In genomic region chr7:9937944-9938631, GRCh38 we compare ENCODE assay signal across 13 cellular contexts.
A peak's percentile ranks its signal among the peaks of the same experiment; 100 is the strongest.
DNase-seq lines count a peak whose midpoint lies in the region; ATAC-seq, FAIRE-seq and TF ChIP-seq lines count a peak whose summit lies in the region.
"Had no signal": no experiment of that assay in that cellular context is flagged by ENCODE, and none has a peak within 500 bp of the region (broad histone marks: within the 10 kb centered on the region; RNA-seq: fewer than 3 reads in every experiment).

No MANE protein-coding gene starts in this region.

- no peaks in the 10 kb centered on the region for H3K79me2 ChIP-seq in H1 (ENCODE audit: control insufficient read depth in 1 of 2, insufficient read depth in 2 of 2, low read length in 2 of 2)

- H4K8ac ChIP-seq in H1 (ENCODE audit: extremely low read depth, insufficient read depth, low read length) = no peak overlapping the region

- no peak overlapping the region for H4K5ac ChIP-seq in H1 (ENCODE audit: insufficient read length, low read depth, low read length)

- no peak overlapping the region for H3K56ac ChIP-seq in H1 (replicated peaks; ENCODE audit: insufficient read length, low read depth, low read length)

- H3K9me3 ChIP-seq in H1 (ENCODE audit: insufficient read depth in 2 of 2, low read depth in 1 of 2, low read length in 1 of 2) = peaks cover 0 to 4% of the 10 kb centered on the region in 2 experiments; a peak in 1 of 4 replicates

- no peak overlapping the region for H4K91ac ChIP-seq in H1 (replicated peaks; ENCODE audit: insufficient read length, low read length)

- H2BK120ac ChIP-seq in H1 (replicated peaks; ENCODE audit: low read depth, low read length) = no peak overlapping the region

- no peaks in the 10 kb centered on the region for H3K27me3 ChIP-seq in H1 (replicated peaks in 1 of 4; ENCODE audit: control insufficient read depth in 3 of 4, extremely low read depth in 1 of 4, insufficient read depth in 3 of 4, low read length in 3 of 4)

- no peak overlapping the region for H2BK12ac ChIP-seq in H1 (ENCODE audit: low read depth, low read length)

- 80% methylated on average over 2 of the region's 2 CpGs; no CpG with 5 or more reads in 1 of the 2 experiments for WGBS in H1 (ENCODE audit: extremely low coverage in 1 of 2, insufficient coverage in 1 of 2, insufficient read length in 1 of 2, insufficient replicate concordance in 2 of 2, low coverage in 1 of 2, low lambda C conversion rate in 2 of 2, missing lambda C conversion rate in 1 of 2), 2 experiments

- TF ChIP-seq CTCF in H1 (IDR thresholded peaks at IDR 0.05; ENCODE audit: control extremely low read depth in 1 of 3, insufficient read depth in 1 of 3, low read depth in 1 of 3, low read length in 3 of 3) = no peak

- POLR2A ChIA-PET in H1 (lab: Charles Lee; ENCODE audit: partially characterized antibody) = interaction anchor here (0.6 kb wide), 1 partner anchor 69 kb away, joined by 3 read pairs; no protein-coding TSS in a partner anchor

- TF ChIP-seq EP300 in H1 (IDR thresholded peaks at IDR 0.05; ENCODE audit: borderline replicate concordance in 1 of 2, low read depth in 2 of 2, low read length in 2 of 2) = peak in 1 of 2 experiments; percentile 8; a peak in 1 of 3 replicates

- H2BK5ac ChIP-seq in H1 (ENCODE audit: low read depth, low read length) = no peak overlapping the region

- H3K27ac ChIP-seq in H1 (ENCODE audit: low read depth, low read length) = peak overlapping the region; percentile 22; the same call in 1 of the 2 replicates
- H3K27ac ChIP-seq: C4-2B had no signal

- DNase-seq in DMS53 treated with DMSO at 0.1 percent for 48 hours (lab: John Stamatoyannopoulos, UW; ENCODE audit: unreplicated experiment) = peak; percentile 37
- peak; percentile 30 for DNase-seq in NCI-H82 (lab: John Stamatoyannopoulos, UW)
- DNase-seq in H1 (ENCODE audit: low read depth in 1 of 2, low spot score in 2 of 2) = no peak
- no peak for DNase-seq in left lobe of liver (ENCODE audit: low spot score)
- no peak for DNase-seq in left colon
- no peak for DNase-seq in stimulated activated CD4-positive, alpha-beta T cell treated with anti-CD3 and anti-CD28 coated beads, Interleukin-12 subunit alpha, Interleukin-12 subunit beta, amount 100 ng/mL, for 4 hours
- no peak for DNase-seq in G401 (ENCODE audit: low spot score)
- DNase-seq: activated B cell treated with CpG ODN at 0.5 μM for 24 hours; activated T-cell treated with anti-CD3 and anti-CD28 coated beads, Interleukin-2, amount 50 U/mL, for 48 hours; aorta; stimulated activated CD4-positive, alpha-beta T cell treated with anti-CD3 and anti-CD28 coated beads, Interleukin-4, amount 100 ng/mL, for 4 hours had no signal

- H3K36me3 ChIP-seq in H1 (ENCODE audit: control insufficient read depth in 2 of 4, insufficient read depth in 4 of 4, low read length in 3 of 4) = peaks cover 0 to 3% (median 0%) of the 10 kb centered on the region in 4 experiments; a peak in 2 of 8 replicates

- no peak overlapping the region for H3K9ac ChIP-seq in H1 (replicated peaks in 1 of 4; ENCODE audit: extremely low read depth in 1 of 4, low read depth in 3 of 4, low read length in 3 of 4)

- intact Hi-C loops in left colon (cut with DNase I, micrococcal nuclease) = no loop called here

- H2AK5ac ChIP-seq in H1 (ENCODE audit: low read depth, low read length) = no peak overlapping the region

- H2AFZ ChIP-seq in H1 (ENCODE audit: low read length) = no peak overlapping the region

- no peak overlapping the region for H3K23ac ChIP-seq in H1 (ENCODE audit: insufficient read length)

- no peaks in the 10 kb centered on the region for H4K20me1 ChIP-seq in H1 (replicated peaks in 1 of 2; ENCODE audit: control insufficient read depth in 1 of 2, insufficient read depth in 2 of 2, low read length in 2 of 2)

- H3K79me1 ChIP-seq in H1 (ENCODE audit: low read depth, low read length) = no peaks in the 10 kb centered on the region

- H3K4ac ChIP-seq in H1 (replicated peaks; ENCODE audit: insufficient read length, low read depth, low read length) = no peak overlapping the region

- H2BK15ac ChIP-seq in H1 (ENCODE audit: low read length) = no peak overlapping the region

- no peak overlapping the region for H3K14ac ChIP-seq in H1 (ENCODE audit: insufficient read length)

- H3K23me2 ChIP-seq in H1 (ENCODE audit: low read depth, low read length) = no peaks in the 10 kb centered on the region

- H2BK20ac ChIP-seq in H1 (ENCODE audit: low read length) = no peak overlapping the region

- peak; percentile 32 for ATAC-seq in left lobe of liver
- ATAC-seq in left colon = no peak
- ATAC-seq in HG02623 (IDR thresholded peaks at IDR 0.05; ENCODE audit: unreplicated experiment) = no peak

- H3K4me3 ChIP-seq in H1 (ENCODE audit: extremely low read depth in 1 of 4, insufficient read depth in 2 of 4, low read depth in 3 of 4, low read length in 4 of 4) = peak overlapping the region in 1 of 4 experiments; percentile 27; a peak in 1 of 8 replicates

- no peak for TF ChIP-seq RAD21 in H1 (IDR thresholded peaks at IDR 0.05 in 1 of 2, conservative IDR thresholded peaks at IDR 0.05 in 1 of 2; ENCODE audit: low read depth in 2 of 2, low read length in 2 of 2)

- H3K4me2 ChIP-seq in H1 (ENCODE audit: insufficient read depth in 1 of 2, low read depth in 2 of 2, low read length in 2 of 2) = peak overlapping the region; percentile 5 to 50; a peak in 1 of 4 replicates

- FAIRE-seq in H1 (lab: Jason Lieb, UNC) = no peak

- CTCF ChIA-PET in H1 (lab: Charles Lee; ENCODE audit: partially characterized antibody) = interaction anchor here (0.6 kb wide), 1 partner anchor 618 kb away, joined by 4 read pairs; no protein-coding TSS in a partner anchor

- H3K4me1 ChIP-seq in H1 (replicated peaks in 1 of 4; ENCODE audit: control insufficient read depth in 3 of 4, insufficient read depth in 4 of 4, low read length in 3 of 4) = peaks cover 0 to 13% (median 0%) of the 10 kb centered on the region in 4 experiments; a peak in 2 of 7 replicates

- in situ Hi-C loops in G401 (cut with HindIII; ENCODE audit: low sequenced_read_pairs) = no loop called here

- TF ChIP-seq POLR2A in H1 (IDR thresholded peaks at IDR 0.05; ENCODE audit: control extremely low read depth in 1 of 2, low read depth in 2 of 2, low read length in 2 of 2) = no peak

- no peak overlapping the region for H3K18ac ChIP-seq in H1 (ENCODE audit: extremely low read depth, low read length)

TF ChIP-seq in H1, 55 proteins besides CTCF, POLR2A, EP300 and RAD21 (continues in another document):
- TF ChIP-seq MAFK (IDR thresholded peaks at IDR 0.05; ENCODE audit: low read depth, low read length) (0 out of 2 replicates have a peak, but pooled peaks have one; percentile 6), CHD2 (IDR thresholded peaks at IDR 0.05; ENCODE audit: low read length) (no peak), JUN (IDR thresholded peaks at IDR 0.05; ENCODE audit: low read depth, low read length) (0 out of 2 replicates have a peak, but pooled peaks have one; percentile 41), PHF8 (conservative IDR thresholded peaks at IDR 0.05; ENCODE audit: low read depth, low read length) (no peak), BCL11A (IDR thresholded peaks at IDR 0.05; ENCODE audit: low read depth in 2 of 2, low read length in 2 of 2) (no peak), BACH1 (IDR thresholded peaks at IDR 0.05; ENCODE audit: low read length) (no peak), SAP30 (IDR thresholded peaks at IDR 0.05; ENCODE audit: insufficient read depth, insufficient replicate concordance, low read length) (no peak), ASH2L (IDR thresholded peaks at IDR 0.05; ENCODE audit: low read length) (no peak), TAF7 (optimal IDR thresholded peaks at IDR 0.05; ENCODE audit: borderline replicate concordance, low read depth, low read length) (no peak), TCF12 (IDR thresholded peaks at IDR 0.05; ENCODE audit: low read depth, low read length) (peak; percentile 81; the same call in 1 of the 2 replicates), NANOG (IDR thresholded peaks at IDR 0.05; ENCODE audit: insufficient read depth, low read depth, low read length, poor library complexity, severe bottlenecking) (no peak), SRF (IDR thresholded peaks at IDR 0.05; ENCODE audit: low read depth, low read length) (no peak), CEBPB (IDR thresholded peaks at IDR 0.05; ENCODE audit: low read depth, low read length) (no peak), YY1 (IDR thresholded peaks at IDR 0.05; ENCODE audit: low read depth, low read length) (no peak), CREB1 (IDR thresholded peaks at IDR 0.05) (no peak)

Comparison
In these comparisons a context has a peak if more than half of its experiments do, and no peak if none do; other contexts are left out.
1. DNase-seq: peak in DMS53 treated with DMSO at 0.1 percent for 48 hours (single experiment) and NCI-H82 (single experiment); none in H1 (0 of 2), left lobe of liver (single experiment), left colon (0 of 2), stimulated activated CD4-positive, alpha-beta T cell treated with anti-CD3 and anti-CD28 coated beads, Interleukin-12 subunit alpha, Interleukin-12 subunit beta, amount 100 ng/mL, for 4 hours (single experiment) and G401 (single experiment).